Comparison of ENCODE assay signal across 22 cellular contexts in the genomic region with DNA sequence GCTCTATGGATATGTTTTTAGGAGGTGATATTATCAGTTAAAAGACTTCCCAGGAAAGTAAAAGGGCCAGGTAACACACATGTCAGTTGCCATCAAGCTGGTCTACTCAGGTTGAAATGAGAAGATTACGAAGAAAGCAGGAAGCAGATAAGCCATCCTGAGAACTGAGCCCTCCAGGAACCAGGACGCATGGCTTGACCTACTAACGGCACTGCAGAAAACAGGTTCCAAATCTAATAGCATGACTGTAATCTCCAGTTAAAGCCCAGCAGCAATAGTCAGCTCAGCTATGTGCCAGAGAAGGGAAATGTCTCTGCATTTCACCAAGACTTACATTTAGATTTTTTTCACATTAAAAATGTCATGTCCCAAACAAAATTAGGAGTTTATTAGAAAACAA.
DNase-seq lines count a peak whose midpoint lies in the region; ATAC-seq, FAIRE-seq and TF ChIP-seq lines count a peak whose summit lies in the region.
"Had no signal": no experiment of that assay in that cellular context is flagged by ENCODE, and none has a peak within 500 bp of the region (broad histone marks: within the 10 kb centered on the region; RNA-seq: fewer than 3 reads in every experiment).

No MANE protein-coding gene starts in this region.

- no peak for TF ChIP-seq EP300 in suprapubic skin (IDR thresholded peaks at IDR 0.05)

- H3K4me1 ChIP-seq in HEK293 (ENCODE audit: control insufficient read depth, insufficient read depth, low read length): peaks cover 22% of the 10 kb centered on the region
- peaks cover 8% of the 10 kb centered on the region for H3K4me1 ChIP-seq in astrocyte (ENCODE audit: insufficient read depth, low read length)
- H3K4me1 ChIP-seq in suprapubic skin: peaks cover 45% of the 10 kb centered on the region

- peaks cover 25% of the 10 kb centered on the region for H4K20me1 ChIP-seq in astrocyte (ENCODE audit: insufficient read depth, low read length)

- POLR2A ChIA-PET in HEK293 (lab: Yijun Ruan, JAX): no interaction called here

- no peak for TF ChIP-seq CTCF in HEK293 (tag by site-specific recombination; IDR thresholded peaks at IDR 0.05)
- no peak for TF ChIP-seq CTCF in astrocyte (IDR thresholded peaks at IDR 0.05; ENCODE audit: insufficient read depth, low read depth, low read length)
- TF ChIP-seq CTCF in suprapubic skin (IDR thresholded peaks at IDR 0.05): no peak

- no peaks in the 10 kb centered on the region for H3K27me3 Mint-ChIP-seq in astrocyte (ENCODE audit: low read depth, unreplicated experiment)
- H3K27me3 Mint-ChIP-seq: naive B cell had no signal

- H3K27ac ChIP-seq in HEK293 (ENCODE audit: extremely low read depth, low read depth, low read length) (no peak overlapping the region), astrocyte (ENCODE audit: low read depth, low read length) (no peak overlapping the region), suprapubic skin (peak overlapping the region; percentile 34)
- H3K27ac ChIP-seq: C4-2B, uterus had no signal

- CTCF ChIA-PET in HEK293 (lab: Yijun Ruan, JAX): interaction anchor here (0.7 kb wide), 1 partner anchor 750 kb away, joined by 5 read pairs; no protein-coding TSS in a partner anchor

- H3K9me3 ChIP-seq in HEK293 (ENCODE audit: control insufficient read depth, insufficient read depth, low read depth, low read length): no peaks in the 10 kb centered on the region
- peaks cover 4% of the 10 kb centered on the region for H3K9me3 ChIP-seq in astrocyte (ENCODE audit: insufficient read depth, low read depth, low read length)
- no peaks in the 10 kb centered on the region for H3K9me3 ChIP-seq in suprapubic skin
- H3K9me3 ChIP-seq: esophagus squamous epithelium, gastroesophageal sphincter, uterus had no signal

- H3K4me1 Mint-ChIP-seq in astrocyte (ENCODE audit: low read depth, unreplicated experiment): peaks cover 68% of the 10 kb centered on the region
- H3K4me1 Mint-ChIP-seq: naive B cell had no signal

- FAIRE-seq in astrocyte (lab: Jason Lieb, UNC): no peak
- FAIRE-seq: TTC549 had no signal

- no peak for DNase-seq in astrocyte (ENCODE audit: low read depth)
- DNase-seq in left lobe of liver (ENCODE audit: low spot score): no peak
- DNase-seq in suprapubic skin (ENCODE audit: low spot score in 2 of 2): no peak
- no peak for DNase-seq in ACHN
- no peak for DNase-seq in NCI-H748 (lab: John Stamatoyannopoulos, UW; ENCODE audit: unreplicated experiment)
- DNase-seq: activated CD4-positive, alpha-beta T cell treated with anti-CD3 and anti-CD28 coated beads for 1 hour; activated gamma-delta T cell; Calu3; effector memory CD4-positive, alpha-beta T cell; esophagus squamous epithelium; naive B cell; NCI-H2171; NCI-H524 treated with DMSO at 0.1 percent for 48 hours; stimulated activated CD4-positive, alpha-beta T cell treated with anti-CD3 and anti-CD28 coated beads, Interleukin-1b, Interleukin-23, amount 100 ng/mL, for 48 hours; uterus had no signal

- H3K36me3 Mint-ChIP-seq in astrocyte (ENCODE audit: low read depth, unreplicated experiment): peaks cover 19% of the 10 kb centered on the region
- H3K36me3 Mint-ChIP-seq: naive B cell had no signal

- no peaks in the 10 kb centered on the region for H3K36me3 ChIP-seq in HEK293 (ENCODE audit: control insufficient read depth in 2 of 2, insufficient read depth in 1 of 2, low read length in 2 of 2)
- peaks cover 10% of the 10 kb centered on the region for H3K36me3 ChIP-seq in astrocyte (ENCODE audit: insufficient read depth, low read length)
- no peaks in the 10 kb centered on the region for H3K36me3 ChIP-seq in suprapubic skin
- H3K36me3 ChIP-seq: esophagus squamous epithelium, gastroesophageal sphincter, uterus had no signal

- peak overlapping the region; percentile 2 for H3K4me3 Mint-ChIP-seq in astrocyte (ENCODE audit: unreplicated experiment)
- H3K4me3 Mint-ChIP-seq: brain, naive B cell had no signal

- no peak overlapping the region for H2AFZ ChIP-seq in astrocyte (ENCODE audit: low read depth, low read length)

- no peak overlapping the region for H3K4me3 ChIP-seq in HEK293 (ENCODE audit: low read depth, low read length)
- H3K4me3 ChIP-seq in astrocyte (ENCODE audit: insufficient read depth, low read depth, low read length): no peak overlapping the region
- H3K4me3 ChIP-seq in suprapubic skin: no peak overlapping the region
- H3K4me3 ChIP-seq: esophagus squamous epithelium, gastroesophageal sphincter, skin epidermis, uterus had no signal

- ATAC-seq in left lobe of liver (peak; percentile 14), HG03378 (IDR thresholded peaks at IDR 0.05; ENCODE audit: unreplicated experiment) (no peak)
- ATAC-seq: gastroesophageal sphincter had no signal

- TF ChIP-seq POLR2A in suprapubic skin (IDR thresholded peaks at IDR 0.05): no peak

- no peak overlapping the region for H3K9ac ChIP-seq in astrocyte (ENCODE audit: low read length)

- no peaks in the 10 kb centered on the region for H3K9me3 Mint-ChIP-seq in astrocyte (ENCODE audit: unreplicated experiment)

- H3K79me2 ChIP-seq in astrocyte (ENCODE audit: insufficient read depth, low read length): peaks cover 83% of the 10 kb centered on the region

- no peak overlapping the region for H3K27ac Mint-ChIP-seq in astrocyte (ENCODE audit: unreplicated experiment)
- H3K27ac Mint-ChIP-seq: naive B cell had no signal

- H3K27me3 ChIP-seq in astrocyte (ENCODE audit: insufficient read depth, low read length) (no peaks in the 10 kb centered on the region), suprapubic skin (no peaks in the 10 kb centered on the region)
- H3K27me3 ChIP-seq: esophagus squamous epithelium, gastroesophageal sphincter, uterus had no signal

- no peak overlapping the region for H3K4me2 ChIP-seq in astrocyte (ENCODE audit: low read length)

- WGBS in suprapubic skin: 47% methylated on average over 3 of the region's 3 CpGs

- in situ Hi-C loops in ACHN (cut with HindIII; ENCODE audit: low pct_ligation_motif_present, low pct_unique_long_range_greater_than_20kb, low sequenced_read_pairs): no loop called here

TF ChIP-seq in HEK293, 187 proteins besides CTCF, POLR2A, EP300 and RAD21:
- TF ChIP-seq RBAK (tag by site-specific recombination; IDR thresholded peaks at IDR 0.05) (no peak), TRIM28 (IDR thresholded peaks at IDR 0.05; ENCODE audit: borderline replicate concordance, low read length) (peak; percentile 17; the same call in 1 of the 2 replicates)
TF ChIP-seq in HEK293: peak in this region for 1.
